ENCODE assay signal across 14 cellular contexts in the genomic region with DNA sequence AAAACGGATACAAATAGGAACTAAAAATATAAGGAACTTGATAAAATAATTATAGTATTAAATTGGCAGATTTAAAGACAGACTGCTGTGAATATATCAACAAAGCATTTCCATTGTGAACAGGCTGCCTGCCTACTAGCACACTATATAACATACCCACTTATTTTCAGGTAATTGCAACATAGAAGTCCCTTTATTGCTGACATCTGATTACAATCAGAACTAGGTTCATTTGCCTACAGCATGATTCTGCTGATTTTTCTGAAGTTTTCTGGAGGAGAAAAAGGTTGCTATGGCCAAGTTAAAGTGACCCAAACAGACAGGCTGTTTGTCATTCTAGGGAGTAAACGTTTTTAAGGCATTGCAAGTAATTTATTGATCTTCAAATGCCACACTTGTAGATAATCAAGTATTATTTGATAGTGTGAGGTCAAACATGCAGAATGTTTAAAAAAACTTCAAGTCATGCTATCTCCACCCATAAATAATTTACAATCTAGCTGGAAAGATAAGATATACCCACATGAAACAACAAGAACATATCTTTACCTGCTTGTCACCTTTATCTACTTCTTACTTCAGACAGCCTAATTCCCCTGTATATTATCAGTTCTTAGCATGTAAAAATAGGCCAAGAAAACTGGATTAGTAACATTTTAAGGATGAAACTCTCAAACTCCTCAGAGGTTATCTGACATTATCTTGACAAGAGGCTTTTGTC. TPM values are rescaled to one million over a fixed set of nuclear protein-coding genes. Genes with fewer than 3 reads are reported as not detected.
DNase-seq lines count a peak whose midpoint lies in the region; FAIRE-seq and TF ChIP-seq lines count a peak whose summit lies in the region.
"Had no signal": no experiment of that assay in that cellular context is flagged by ENCODE, and none has a peak within 500 bp of the region (broad histone marks: within the 10 kb centered on the region; RNA-seq: fewer than 3 reads in every experiment).

No MANE protein-coding gene starts in this region.

- no peaks in the 10 kb centered on the region for H3K9me3 ChIP-seq in CD8-positive, alpha-beta memory T cell (ENCODE audit: low read length)
- H3K9me3 ChIP-seq in trophoblast cell (ENCODE audit: insufficient read depth, low read depth, low read length) = no peaks in the 10 kb centered on the region
- no peaks in the 10 kb centered on the region for H3K9me3 ChIP-seq in kidney (ENCODE audit: control insufficient read depth in 1 of 2, low read length in 2 of 2)

- H3K27me3 ChIP-seq in CD8-positive, alpha-beta memory T cell (ENCODE audit: insufficient read depth, low read length, poor library complexity, severe bottlenecking) = no peaks in the 10 kb centered on the region
- no peaks in the 10 kb centered on the region for H3K27me3 ChIP-seq in trophoblast cell (ENCODE audit: insufficient read depth, low read length)

- H2BK5ac ChIP-seq in trophoblast cell (ENCODE audit: low read depth, low read length, poor library complexity) = no peak overlapping the region

- H3K27me3 Mint-ChIP-seq in CD8-positive, alpha-beta memory T cell = no peaks in the 10 kb centered on the region
- H3K27me3 Mint-ChIP-seq in immature natural killer cell (ENCODE audit: low read depth in 3 of 3) (no peaks in the 10 kb centered on the region), HFFc6 (ENCODE audit: insufficient read depth) (no peaks in the 10 kb centered on the region)

- no peak overlapping the region for H3K4me3 Mint-ChIP-seq in CD8-positive, alpha-beta memory T cell
- H3K4me3 Mint-ChIP-seq in immature natural killer cell (peak overlapping the region in 1 of 5 donors; percentile 9), HFFc6 (no peak overlapping the region)

- FAIRE-seq in kidney (lab: Jason Lieb, UNC) = no peak

- H3K9ac ChIP-seq in trophoblast cell (ENCODE audit: low read length) = no peak overlapping the region
- H3K9ac ChIP-seq in kidney (ENCODE audit: low read length in 2 of 2) = no peak overlapping the region

- H2AFZ ChIP-seq in trophoblast cell (ENCODE audit: insufficient read depth, low read length, poor library complexity) = no peak overlapping the region

- H4K12ac ChIP-seq in trophoblast cell (ENCODE audit: low read depth, low read length) = no peak overlapping the region

- no CpG with 5 or more reads among the region's 2 CpGs for WGBS in trophoblast cell (ENCODE audit: extremely low coverage, insufficient coverage, insufficient read length)

- TF ChIP-seq CTCF in HFFc6 (IDR thresholded peaks at IDR 0.05) (no peak), kidney (IDR thresholded peaks at IDR 0.05; ENCODE audit: borderline replicate concordance, extremely low read depth, insufficient read depth) (no peak)

- peaks cover 55% of the 10 kb centered on the region for H3K4me1 ChIP-seq in CD8-positive, alpha-beta memory T cell (ENCODE audit: insufficient read depth, low read length)
- no peaks in the 10 kb centered on the region for H3K4me1 ChIP-seq in trophoblast cell (ENCODE audit: control insufficient read depth in 1 of 2, insufficient read depth in 2 of 2, low read length in 2 of 2)
- H3K4me1 ChIP-seq in kidney (ENCODE audit: control insufficient read depth in 1 of 2, insufficient read depth in 1 of 2, low read depth in 1 of 2, low read length in 2 of 2) = peaks cover 0 to 3% of the 10 kb centered on the region in 2 donors

- no peak overlapping the region for H3K27ac ChIP-seq in CD8-positive, alpha-beta memory T cell (ENCODE audit: low read depth, low read length)
- H3K27ac ChIP-seq in trophoblast cell (ENCODE audit: low read depth, low read length) (no peak overlapping the region), kidney (ENCODE audit: low read depth in 2 of 2, low read length in 2 of 2) (no peak overlapping the region)

- H3K9me3 Mint-ChIP-seq in CD8-positive, alpha-beta memory T cell = no peaks in the 10 kb centered on the region
- H3K9me3 Mint-ChIP-seq in immature natural killer cell (no peaks in the 10 kb centered on the region), HFFc6 (no peaks in the 10 kb centered on the region)

- H3K4me1 Mint-ChIP-seq in CD8-positive, alpha-beta memory T cell = peaks cover 79 to 95% (median 86%) of the 10 kb centered on the region in 3 donors
- H3K4me1 Mint-ChIP-seq in immature natural killer cell (peaks cover 87 to 99% of the 10 kb centered on the region in 2 donors), HFFc6 (ENCODE audit: low read depth) (peaks cover 40% of the 10 kb centered on the region)

- H3K36me3 ChIP-seq in CD8-positive, alpha-beta memory T cell (ENCODE audit: insufficient read depth, low read length) = no peaks in the 10 kb centered on the region
- H3K36me3 ChIP-seq in trophoblast cell (ENCODE audit: control insufficient read depth in 1 of 2, insufficient read depth in 2 of 2, low read length in 2 of 2) = no peaks in the 10 kb centered on the region
- H3K36me3 ChIP-seq in kidney (ENCODE audit: control insufficient read depth in 1 of 2, insufficient read depth in 2 of 2, low read length in 2 of 2) = no peaks in the 10 kb centered on the region

- intact Hi-C loops in kidney (cut with DNase I) = no loop called here

- no peak overlapping the region for H3K23ac ChIP-seq in trophoblast cell (ENCODE audit: low read length)

- peak overlapping the region in 5 of 8 donors; percentile 10 to 41 (median 24) for H3K27ac Mint-ChIP-seq in CD8-positive, alpha-beta memory T cell
- peak overlapping the region in 4 of 6 donors; percentile 9 to 61 (median 38) for H3K27ac Mint-ChIP-seq in immature natural killer cell
- H3K27ac Mint-ChIP-seq in HFFc6 = no peak overlapping the region

- no peak overlapping the region for H2BK120ac ChIP-seq in trophoblast cell (ENCODE audit: insufficient read depth, low read length, poor library complexity)

- no peaks in the 10 kb centered on the region for H3K79me1 ChIP-seq in trophoblast cell (ENCODE audit: low read length)

- CTCF ChIA-PET in CD8-positive, alpha-beta memory T cell (lab: Charles Lee) = no interaction called here

- POLR2A ChIA-PET in CD8-positive, alpha-beta memory T cell (lab: Charles Lee) = no interaction called here

- no peak overlapping the region for H4K91ac ChIP-seq in trophoblast cell (ENCODE audit: low read depth, low read length)

- DNase-seq in CD8-positive, alpha-beta memory T cell = no peak
- DNase-seq in NCI-H1048 (lab: John Stamatoyannopoulos, UW) (peak; percentile 7), immature natural killer cell (no peak), trophoblast cell (peak; percentile 27 to 92), mucosa of gallbladder (ENCODE audit: low spot score) (no peak), HFFc6 (no peak), kidney (no peak)
- DNase-seq: GOT3, Karpas-422, NCI-H1436, NCI-H2029 treated with DMSO at 0.1 percent for 48 hours, NCI-H2227 treated with DMSO at 0.1 percent for 48 hours, NCI-H524 treated with DMSO at 0.1 percent for 48 hours, PC-3 had no signal

- H3K36me3 Mint-ChIP-seq in CD8-positive, alpha-beta memory T cell = peaks cover 0 to 8% (median 5%) of the 10 kb centered on the region in 3 donors
- H3K36me3 Mint-ChIP-seq in immature natural killer cell (no peaks in the 10 kb centered on the region), HFFc6 (ENCODE audit: low read depth) (no peaks in the 10 kb centered on the region)

- H4K8ac ChIP-seq in trophoblast cell (ENCODE audit: low read depth, low read length) = no peak overlapping the region

- no peak overlapping the region for H2AK5ac ChIP-seq in trophoblast cell (ENCODE audit: low read length)

- H2BK12ac ChIP-seq in trophoblast cell (ENCODE audit: low read length) = no peak overlapping the region

- no peak overlapping the region for H3K14ac ChIP-seq in trophoblast cell (ENCODE audit: low read length)

- H3K18ac ChIP-seq in trophoblast cell (ENCODE audit: low read length) = no peak overlapping the region

- H3K4me2 ChIP-seq in trophoblast cell (ENCODE audit: low read length) = no peak overlapping the region

- no peaks in the 10 kb centered on the region for H3K79me2 ChIP-seq in trophoblast cell (ENCODE audit: control insufficient read depth, insufficient read depth, low read length, poor library complexity)

- H3K4me3 ChIP-seq in CD8-positive, alpha-beta memory T cell (ENCODE audit: low read length) = no peak overlapping the region
- H3K4me3 ChIP-seq in trophoblast cell (ENCODE audit: low read depth, low read length) = no peak overlapping the region
- H3K4me3 ChIP-seq in kidney (ENCODE audit: low read length in 2 of 2) = no peak overlapping the region

- no peak overlapping the region for H3K4ac ChIP-seq in trophoblast cell (ENCODE audit: low read depth, low read length)

RNA-seq across cellular contexts. Expression of a gene that starts 40.5 kb away (rescaled TPM):
- total RNA-seq in CD8-positive, alpha-beta memory T cell = 100 to 1,000 TPM; 143 to 147 TPM
- polyA plus RNA-seq in CD8-positive, alpha-beta memory T cell = 101 TPM
- polyA plus RNA-seq in immature natural killer cell (100 to 1,000 TPM; 153 to 200 (median 197) TPM), kidney (ENCODE audit: insufficient read depth, low read depth, low replicate concordance) (43.1 TPM)
- polyA plus RNA-seq in trophoblast cell (2013) = 164 and 166 TPM in 2 replicates
- total RNA-seq in mucosa of gallbladder (110 TPM), kidney (101 TPM)
- total RNA-seq in HFFc6 (2021; fragmentation: NEBNext Ultra II Directional; extraction: Animal tissue kit (Norgen Biotek cat#: 25700)) = 100 to 1,000 TPM; 242 to 306 (median 273) TPM

Comparison
In these comparisons a context has a peak if more than half of its experiments do, and no peak if none do; other contexts are left out.
1. DNase-seq: peak in NCI-H1048 (single experiment) and trophoblast cell (2 of 2); none in CD8-positive, alpha-beta memory T cell (0 of 5), immature natural killer cell (0 of 3), mucosa of gallbladder (single experiment), HFFc6 (single experiment) and kidney (single experiment).